In genomic region chr6:131952886-131953509, GRCh38 we compare ENCODE assay signal across 20 cellular contexts. TPM values are rescaled to one million over a fixed set of nuclear protein-coding genes. Genes with fewer than 3 reads are reported as not detected.
DNase-seq lines count a peak whose midpoint lies in the region; ATAC-seq, FAIRE-seq and TF ChIP-seq lines count a peak whose summit lies in the region.
"Had no signal": no experiment of that assay in that cellular context is flagged by ENCODE, and none has a peak within 500 bp of the region (broad histone marks: within the 10 kb centered on the region; RNA-seq: fewer than 3 reads in every experiment).

No MANE protein-coding gene starts in this region.

- TF ChIP-seq POLR2A in esophagus squamous epithelium (IDR thresholded peaks at IDR 0.05) = no peak

- H3K9me3 Mint-ChIP-seq in neural crest cell = no peaks in the 10 kb centered on the region
- H3K9me3 Mint-ChIP-seq: activated naive CD4-positive, alpha-beta T cell treated with anti-CD3 and anti-CD28 coated beads, Interleukin-2, amount 50 U/mL, for 72 hours; activated T-cell treated with anti-CD3 and anti-CD28 coated beads, Interleukin-2, amount 50 U/mL, for 4 hours; CD4-positive, alpha-beta T cell had no signal

- ATAC-seq in Panc1 = no peak
- ATAC-seq in HG03095 (IDR thresholded peaks at IDR 0.05; ENCODE audit: unreplicated experiment) = no peak
- ATAC-seq: activated naive CD4-positive, alpha-beta T cell treated with anti-CD3 and anti-CD28 coated beads, Interleukin-2, amount 50 U/mL, for 72 hours; activated T-cell treated with anti-CD3 and anti-CD28 coated beads, Interleukin-2, amount 50 U/mL, for 4 hours had no signal

- H3K4me1 ChIP-seq in Panc1 (ENCODE audit: control insufficient read depth, insufficient read depth, low read length) (peaks cover 53% of the 10 kb centered on the region), esophagus squamous epithelium (peaks cover 0 to 46% (median 7%) of the 10 kb centered on the region in 3 donors)
- H3K4me1 ChIP-seq: colonic mucosa had no signal

- H3K4me3 Mint-ChIP-seq in neural crest cell = peak overlapping the region; percentile 91
- H3K4me3 Mint-ChIP-seq: activated T-cell treated with anti-CD3 and anti-CD28 coated beads, Interleukin-2, amount 50 U/mL, for 4 hours; CD4-positive, alpha-beta T cell had no signal

- H3K9me3 ChIP-seq in Panc1 (ENCODE audit: control insufficient read depth, insufficient read depth, low read depth, low read length) = no peaks in the 10 kb centered on the region
- H3K9me3 ChIP-seq in esophagus squamous epithelium = no peaks in the 10 kb centered on the region
- H3K9me3 ChIP-seq: colonic mucosa, neutrophil had no signal

- intact Hi-C loops in Panc1 (cut with micrococcal nuclease; ENCODE audit: unreplicated experiment) = loop anchor here (5.0 kb wide), 1 partner anchor 264 kb away; no protein-coding TSS in a partner anchor
- intact Hi-C loops in esophagus squamous epithelium (cut with DNase I) = no loop called here

- no peak overlapping the region for H3K27ac Mint-ChIP-seq in neural crest cell (ENCODE audit: unreplicated experiment)
- H3K27ac Mint-ChIP-seq: activated naive CD4-positive, alpha-beta T cell treated with anti-CD3 and anti-CD28 coated beads, Interleukin-2, amount 50 U/mL, for 72 hours; CD4-positive, alpha-beta T cell had no signal

- no peaks in the 10 kb centered on the region for H3K27me3 ChIP-seq in Panc1 (ENCODE audit: control insufficient read depth, insufficient read depth, low read length)
- peaks cover 0 to 41% (median 0%) of the 10 kb centered on the region in 4 donors for H3K27me3 ChIP-seq in esophagus squamous epithelium
- H3K27me3 ChIP-seq: colonic mucosa had no signal

- 86 to 88% methylated on average over 4 of the region's 4 CpGs for WGBS in esophagus squamous epithelium, 2 donors

- H3K4me1 Mint-ChIP-seq in neural crest cell = peaks cover 64% of the 10 kb centered on the region

- in situ Hi-C loops in Panc1 (cut with HindIII; ENCODE audit: low pct_unique_long_range_greater_than_20kb, low sequenced_read_pairs) = no loop called here

- CTCF ChIA-PET in Panc1 (lab: Charles Lee) = no interaction called here

- TF ChIP-seq CTCF in Panc1 (IDR thresholded peaks at IDR 0.05) (no peak), esophagus squamous epithelium (IDR thresholded peaks at IDR 0.05) (no peak), neural crest cell (conservative IDR thresholded peaks at IDR 0.05) (no peak)

- H3K27ac ChIP-seq in Panc1 (ENCODE audit: low read length) = peak overlapping the region; percentile 91
- peak overlapping the region in 3 of 4 donors; percentile 29 to 95 (median 83) for H3K27ac ChIP-seq in esophagus squamous epithelium
- H3K27ac ChIP-seq: colonic mucosa, neutrophil had no signal

- POLR2A ChIA-PET in Panc1 (lab: Charles Lee) = interaction anchor here (0.9 kb wide), 1 partner anchor 151 kb away, joined by 3 read pairs; no protein-coding TSS in a partner anchor

- H3K36me3 Mint-ChIP-seq in neural crest cell (ENCODE audit: low read depth) = peaks cover 2% of the 10 kb centered on the region

- DNase-seq in EH (ENCODE audit: low read depth) = peak; percentile 54
- no peak for DNase-seq in Panc1 (ENCODE audit: low read depth, low spot score)
- DNase-seq in esophagus squamous epithelium (lab: John Stamatoyannopoulos, UW) = no peak
- no peak for DNase-seq in neural crest cell (ENCODE audit: low read depth, low spot score)
- DNase-seq in midbrain (lab: John Stamatoyannopoulos, UW) = no peak
- DNase-seq in OCI-M2 (lab: John Stamatoyannopoulos, UW; ENCODE audit: unreplicated experiment) = no peak
- no peak for DNase-seq in urothelium cell line (ENCODE audit: low spot score)
- DNase-seq: activated CD4-positive, CD25-positive, alpha-beta regulatory T cell; activated T-cell treated with anti-CD3 and anti-CD28 coated beads, Interleukin-2, amount 50 U/mL, for 4 hours; CD4-positive, alpha-beta T cell; colonic mucosa; DMS79 treated with DMSO at 0.1 percent for 48 hours; left colon; NCI-H1436; NCI-H774; OCI-M1 had no signal

- H3K27me3 Mint-ChIP-seq in neural crest cell (ENCODE audit: low read depth) = no peaks in the 10 kb centered on the region

- BruUV-seq in Panc1 (replicated peaks; lab: Mats Ljungman, UMichigan) = no TSS peak

- no peak for FAIRE-seq in urothelium cell line (lab: Jason Lieb, UNC)

- H3K4me3 ChIP-seq in Panc1 (ENCODE audit: low read depth in 2 of 2, low read length in 2 of 2) = no peak overlapping the region
- H3K4me3 ChIP-seq in esophagus squamous epithelium = no peak overlapping the region
- H3K4me3 ChIP-seq: colonic mucosa had no signal

- H3K36me3 ChIP-seq in Panc1 (ENCODE audit: control insufficient read depth, insufficient read depth, low read length) = peaks cover under 1% of the 10 kb centered on the region; the same call in 1 of the 2 replicates
- no peaks in the 10 kb centered on the region for H3K36me3 ChIP-seq in esophagus squamous epithelium
- H3K36me3 ChIP-seq: colonic mucosa, neutrophil had no signal

RNA-seq across cellular contexts. Expression of gene CCN2, which starts 1.8 kb away (rescaled TPM):
- total RNA-seq in Panc1 (2021; ENCODE audit: unreplicated experiment) = 155 TPM
- 226 TPM for polyA plus RNA-seq in Panc1 (2012; ENCODE audit: insufficient read length)
- 100 to 1,000 TPM in 1 of 4 donors, 10 to 100 TPM in 2, 1 to 10 TPM in 1; 8.9 to 110 (median 25.9) TPM for total RNA-seq in esophagus squamous epithelium
- 20.3 and 24.2 TPM in 2 replicates for total RNA-seq in neural crest cell
- total RNA-seq: activated naive CD4-positive, alpha-beta T cell treated with anti-CD3 and anti-CD28 coated beads, Interleukin-2, amount 50 U/mL, for 72 hours; T-helper 2 cell treated with Interferon-gamma antibody and Interleukin-4, amounts not matched to agents 100 ng/mL and 5 ng/mL, for 36 hours had no signal
